In genomic region chr2:181312515-181312927, GRCh38 we compare ENCODE assay signal across 9 cellular contexts.
A peak's percentile ranks its signal among the peaks of the same experiment; 100 is the strongest.
DNase-seq lines count a peak whose midpoint lies in the region; ATAC-seq and TF ChIP-seq lines count a peak whose summit lies in the region.
"Had no signal": no experiment of that assay in that cellular context is flagged by ENCODE, and none has a peak within 500 bp of the region (broad histone marks: within the 10 kb centered on the region; RNA-seq: fewer than 3 reads in every experiment).

No MANE protein-coding gene starts in this region.

- peak; percentile 17 for DNase-seq in activated naive CD4-positive, alpha-beta T cell treated with Interleukin-2 at 50 U/mL for 16 hours
- DNase-seq in activated naive CD4-positive, alpha-beta T cell (lab: John Stamatoyannopoulos, UW) = no peak
- DNase-seq in activated CD4-positive, alpha-beta T cell treated with anti-CD3 and anti-CD28 coated beads, Interleukin-2, amount 50 U/mL, for 48 hours = peak; percentile 42 to 57
- DNase-seq in transverse colon = peak; percentile 21
- DNase-seq in NCI-H2029 treated with DMSO at 0.1 percent for 48 hours (lab: John Stamatoyannopoulos, UW) = no peak
- DNase-seq in mesenchymal stem cell = no peak
- no peak for DNase-seq in stimulated activated CD4-positive, alpha-beta T cell treated with anti-CD3 and anti-CD28 coated beads, Interleukin-2, amount 100 ng/mL, for 24 hours
- DNase-seq: NCI-H2171 treated with DMSO at 0.1 percent for 48 hours had no signal

- H2BK15ac ChIP-seq in mesenchymal stem cell (ENCODE audit: low read depth, poor library complexity, severe bottlenecking) = no peak overlapping the region

- TF ChIP-seq EP300 in transverse colon (IDR thresholded peaks at IDR 0.05; ENCODE audit: low read depth) = no peak

- H3K9me3 ChIP-seq in transverse colon (no peaks in the 10 kb centered on the region), mesenchymal stem cell (ENCODE audit: control insufficient read depth, low read length) (no peaks in the 10 kb centered on the region)

- no peak overlapping the region for H3K18ac ChIP-seq in mesenchymal stem cell (ENCODE audit: low read depth in 1 of 2, low read length in 2 of 2)

- 67 to 68% methylated on average over 6 to 7 of the region's 7 CpGs for WGBS in transverse colon (ENCODE audit: low coverage in 1 of 2), 2 donors
- WGBS in mesenchymal stem cell = 88% methylated on average over 7 of the region's 7 CpGs

- peak; percentile 82 for ATAC-seq in HG03025 (IDR thresholded peaks at IDR 0.05; ENCODE audit: low FRiP score, unreplicated experiment)

- no peak overlapping the region for H2AFZ ChIP-seq in mesenchymal stem cell (ENCODE audit: low read depth, low read length)

- no peak overlapping the region for H2BK120ac ChIP-seq in mesenchymal stem cell (ENCODE audit: low read depth, low read length)

- H3K79me1 ChIP-seq in mesenchymal stem cell (replicated peaks; ENCODE audit: low read length, poor library complexity, severe bottlenecking) = no peaks in the 10 kb centered on the region

- no peak for TF ChIP-seq CTCF in transverse colon (IDR thresholded peaks at IDR 0.05)

- H3K27me3 ChIP-seq in transverse colon = no peaks in the 10 kb centered on the region
- no peaks in the 10 kb centered on the region for H3K27me3 ChIP-seq in mesenchymal stem cell (ENCODE audit: control insufficient read depth in 1 of 2, insufficient read depth in 1 of 2, low read length in 2 of 2)

- H3K27ac ChIP-seq in transverse colon (peak overlapping the region; percentile 36 to 68 (median 62)), mesenchymal stem cell (ENCODE audit: low read length, poor library complexity, severe bottlenecking) (no peak overlapping the region)

- no peak overlapping the region for H3K23ac ChIP-seq in mesenchymal stem cell (ENCODE audit: low read length in 2 of 2)

- H3K4ac ChIP-seq in mesenchymal stem cell (ENCODE audit: low read depth in 1 of 2, low read length in 2 of 2) = no peak overlapping the region

- in situ Hi-C loops in transverse colon (cut with MboI; ENCODE audit: low pct_ligation_motif_present in 1 of 4, low pct_unique_long_range_greater_than_20kb in 1 of 4, low sequenced_read_pairs in 3 of 4) = no loop called here

- H3K14ac ChIP-seq in mesenchymal stem cell (ENCODE audit: low read length in 2 of 2) = no peak overlapping the region

- no peak overlapping the region for H2BK12ac ChIP-seq in mesenchymal stem cell (ENCODE audit: low read length in 2 of 2)

- peaks cover 0 to 6% (median 0%) of the 10 kb centered on the region in 4 donors for H3K4me1 ChIP-seq in transverse colon
- no peaks in the 10 kb centered on the region for H3K4me1 ChIP-seq in mesenchymal stem cell (ENCODE audit: control insufficient read depth, insufficient read depth, low read depth, low read length)

- intact Hi-C loops in transverse colon (cut with DNase I; ENCODE audit: low total_unique reads) = no loop called here

- H4K91ac ChIP-seq in mesenchymal stem cell (ENCODE audit: low read length) = no peak overlapping the region

- no peak overlapping the region for H4K8ac ChIP-seq in mesenchymal stem cell (ENCODE audit: low read length)

- no peak overlapping the region for H3K4me3 ChIP-seq in transverse colon
- H3K4me3 ChIP-seq in mesenchymal stem cell (ENCODE audit: insufficient read depth in 1 of 2, low read depth in 1 of 2, low read length in 2 of 2) = no peak overlapping the region

- no peak overlapping the region for H3K9ac ChIP-seq in mesenchymal stem cell (ENCODE audit: low read length)

- no peak overlapping the region for H2BK5ac ChIP-seq in mesenchymal stem cell (ENCODE audit: low read depth, low read length, poor library complexity, severe bottlenecking)

- H3K4me2 ChIP-seq in mesenchymal stem cell (ENCODE audit: low read length, poor library complexity, severe bottlenecking) = no peak overlapping the region

- no peak for TF ChIP-seq POLR2A in transverse colon (IDR thresholded peaks at IDR 0.05)

- H3K36me3 ChIP-seq in transverse colon (no peaks in the 10 kb centered on the region), mesenchymal stem cell (ENCODE audit: control insufficient read depth in 1 of 2, insufficient read depth in 2 of 2, low read depth in 1 of 2, low read length in 2 of 2) (no peaks in the 10 kb centered on the region)

- no peak overlapping the region for H2AK5ac ChIP-seq in mesenchymal stem cell (ENCODE audit: low read length, severe bottlenecking)

Comparison
In these comparisons a context has a peak if more than half of its experiments do, and no peak if none do; other contexts are left out.
1. DNase-seq: peak in activated naive CD4-positive, alpha-beta T cell treated with Interleukin-2 at 50 U/mL for 16 hours (single experiment), activated CD4-positive, alpha-beta T cell treated with anti-CD3 and anti-CD28 coated beads, Interleukin-2, amount 50 U/mL, for 48 hours (2 of 2) and transverse colon (single experiment); none in activated naive CD4-positive, alpha-beta T cell (0 of 4), NCI-H2029 treated with DMSO at 0.1 percent for 48 hours (single experiment), mesenchymal stem cell (single experiment) and stimulated activated CD4-positive, alpha-beta T cell treated with anti-CD3 and anti-CD28 coated beads, Interleukin-2, amount 100 ng/mL, for 24 hours (0 of 2).